Comparison of ENCODE assay signal across 7 cellular contexts in the genomic region with DNA sequence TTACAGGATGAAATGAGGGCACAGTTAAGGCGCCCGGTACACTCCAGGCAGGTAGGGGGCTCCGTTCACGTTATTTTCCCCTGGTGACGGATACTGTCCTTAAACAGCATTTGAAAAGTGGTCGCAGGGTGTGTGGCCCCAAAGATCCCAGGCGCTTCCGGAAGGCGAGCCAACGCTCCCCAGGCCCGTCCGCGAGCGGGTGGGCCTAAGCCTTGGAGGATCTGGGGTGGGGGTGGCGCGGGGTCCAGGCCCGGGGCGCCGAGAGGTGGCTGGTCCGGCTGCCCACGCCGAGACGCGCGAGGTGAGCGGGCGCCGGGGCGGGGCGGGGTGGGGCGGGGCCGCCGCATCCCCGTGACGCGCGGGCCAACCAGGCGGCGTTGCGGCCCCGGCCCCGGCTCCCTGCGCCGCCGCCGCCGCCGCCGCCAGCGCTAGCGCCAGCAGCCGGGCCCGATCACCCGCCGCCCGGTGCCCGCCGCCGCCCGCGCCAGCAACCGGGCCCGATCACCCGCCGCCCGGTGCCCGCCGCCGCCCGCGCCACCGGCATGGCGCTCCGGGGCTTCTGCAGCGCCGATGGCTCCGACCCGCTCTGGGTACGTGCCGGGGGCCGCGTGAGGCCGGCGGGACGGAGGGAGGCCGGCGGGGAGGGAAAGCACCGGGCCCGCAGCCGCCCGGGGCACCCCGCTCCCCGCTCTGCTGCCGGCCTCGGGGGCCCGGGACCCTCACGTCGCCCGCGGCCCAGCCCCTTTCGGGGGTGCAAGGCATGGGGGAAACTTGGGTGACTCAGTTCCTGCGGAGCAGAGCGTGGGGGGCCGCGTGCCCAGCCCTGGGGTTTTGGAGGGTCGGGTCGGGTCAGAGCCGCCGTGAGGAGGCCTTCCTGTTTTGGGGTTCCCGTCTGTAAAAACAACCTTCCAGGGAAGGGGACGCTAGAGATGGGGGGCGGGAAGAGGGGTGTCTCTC. TPM values are rescaled to one million over a fixed set of nuclear protein-coding genes. Genes with fewer than 3 reads are reported as not detected.
DNase-seq lines count a peak whose midpoint lies in the region; ATAC-seq, FAIRE-seq and TF ChIP-seq lines count a peak whose summit lies in the region.

A gene (plus strand): TSS at position 407 of the 957 bp plus-strand sequence. CDS start 136 bp downstream, at position 543.

- H3K9me3 ChIP-seq in PC-9 (ENCODE audit: insufficient read depth, low read depth) (no peaks in the 10 kb centered on the region), transverse colon (no peaks in the 10 kb centered on the region)

- intact Hi-C loops in PC-9 (cut with micrococcal nuclease; ENCODE audit: unreplicated experiment) = loop anchor here (1.0 to 5.0 kb wide), 3 partner anchors 52 to 125 kb away; no protein-coding TSS in a partner anchor
- intact Hi-C loops in transverse colon (cut with DNase I; ENCODE audit: low total_unique reads) = loop anchor here (10.0 kb wide), 1 partner anchor 95 kb away; a partner anchor contains a TSS

- H3K36me3 ChIP-seq in PC-9 (ENCODE audit: low read depth) (no peaks in the 10 kb centered on the region), transverse colon (no peaks in the 10 kb centered on the region)

- TF ChIP-seq CTCF in PC-9 (conservative IDR thresholded peaks at IDR 0.05) = no peak; the same call in 1 of the 2 replicates
- no peak for TF ChIP-seq CTCF in omental fat pad (IDR thresholded peaks at IDR 0.05)
- TF ChIP-seq CTCF in transverse colon (IDR thresholded peaks at IDR 0.05) = no peak

- H3K9me2 ChIP-seq in PC-9 (ENCODE audit: insufficient read depth) = no peaks in the 10 kb centered on the region

- H3K4me3 ChIP-seq in PC-9 = peak within 1 kb of the TSS; percentile 96
- peak within 1 kb of the TSS; percentile 73 to 95 (median 84) for H3K4me3 ChIP-seq in transverse colon

- TF ChIP-seq EP300 in transverse colon (IDR thresholded peaks at IDR 0.05; ENCODE audit: low read depth) = no peak

- TF ChIP-seq POLR2A in GM18505 (IDR thresholded peaks at IDR 0.05; ENCODE audit: borderline replicate concordance, extremely low read depth, insufficient read depth, insufficient read length) (no peak), transverse colon (IDR thresholded peaks at IDR 0.05) (no peak)

- H3K27ac ChIP-seq in PC-9 (peak within 1 kb of the TSS; percentile 61), transverse colon (peak within 1 kb of the TSS; percentile 84 to 94 (median 90))

- in situ Hi-C loops in transverse colon (cut with MboI; ENCODE audit: low pct_ligation_motif_present in 1 of 4, low pct_unique_long_range_greater_than_20kb in 1 of 4, low sequenced_read_pairs in 3 of 4) = no loop called here

- no TSS peak for BruUV-seq in PC-9 (replicated peaks; lab: Mats Ljungman, UMichigan)

- peaks cover 54% of the 10 kb centered on the region for H3K79me2 ChIP-seq in PC-9 (ENCODE audit: low read depth)

- WGBS in transverse colon (ENCODE audit: low coverage in 1 of 2), 2 donors = 0% methylated on average over 61 of the region's 112 CpGs; no CpG with 5 or more reads in 1 of the 2 donors

- peaks cover 50% of the 10 kb centered on the region for H3F3A ChIP-seq in PC-9 (ENCODE audit: insufficient read depth, low read depth)

- peaks cover 30% of the 10 kb centered on the region for H4K20me1 ChIP-seq in PC-9 (ENCODE audit: insufficient read depth)

- DNase-seq in PC-9 (peak in 1 of 2 experiments; percentile 51), frontal cortex (ENCODE audit: low spot score in 2 of 2) (peak; percentile 85 to 87), omental fat pad (ENCODE audit: low spot score) (no peak), transverse colon (peak; percentile 57)
- peak; percentile 51 for DNase-seq in activated T-helper 9 cell treated with anti-CD3 and anti-CD28 coated beads, Interleukin-2, amount 50 U/mL, for 16 hours (ENCODE audit: low read depth)

- POLR2A ChIA-PET in PC-9 (lab: Charles Lee; ENCODE audit: unreplicated experiment) = interaction anchor here (1.0 kb wide), 1 partner anchor 61 kb away, joined by 4 read pairs; a partner anchor contains a TSS

- ATAC-seq in GM18505 (IDR thresholded peaks at IDR 0.05; ENCODE audit: unreplicated experiment) (peak; percentile 66), HG02798 (IDR thresholded peaks at IDR 0.05; ENCODE audit: poor library complexity, unreplicated experiment) (peak; percentile 77), omental fat pad (ENCODE audit: low FRiP score) (peak; percentile 62)

- CTCF ChIA-PET in PC-9 (lab: Charles Lee) = interaction anchor here (0.6 to 0.7 kb wide), 4 partner anchors 46 to 239 kb away, joined by 3 to 7 read pairs (median 4); no protein-coding TSS in a partner anchor

- H3K27me3 ChIP-seq in PC-9 (ENCODE audit: insufficient read depth, low read depth) = no peaks in the 10 kb centered on the region
- no peaks in the 10 kb centered on the region for H3K27me3 ChIP-seq in transverse colon

- peak within 1 kb of the TSS; percentile 82 for H2AFZ ChIP-seq in PC-9

- FAIRE-seq in frontal cortex (lab: Jason Lieb, UNC) = no peak

- H3K4me1 ChIP-seq in PC-9 (replicated peaks; ENCODE audit: insufficient read depth) (peaks cover 52% of the 10 kb centered on the region), transverse colon (peaks cover 0 to 53% (median 34%) of the 10 kb centered on the region in 4 donors)

- H3K4me2 ChIP-seq in PC-9 = peak within 1 kb of the TSS; percentile 100

RNA-seq across cellular contexts. Expression of the gene that starts here (rescaled TPM):
- total RNA-seq in PC-9 (2021) (139 and 146 TPM in 2 replicates), frontal cortex (8.2 TPM), omental fat pad (10 to 100 TPM; 21.8 to 53.2 (median 36.3) TPM), transverse colon (10 to 100 TPM; 17.1 to 67.3 (median 36.9) TPM)
